1 cellular context compared by ENCODE assay signal in the genomic region with DNA sequence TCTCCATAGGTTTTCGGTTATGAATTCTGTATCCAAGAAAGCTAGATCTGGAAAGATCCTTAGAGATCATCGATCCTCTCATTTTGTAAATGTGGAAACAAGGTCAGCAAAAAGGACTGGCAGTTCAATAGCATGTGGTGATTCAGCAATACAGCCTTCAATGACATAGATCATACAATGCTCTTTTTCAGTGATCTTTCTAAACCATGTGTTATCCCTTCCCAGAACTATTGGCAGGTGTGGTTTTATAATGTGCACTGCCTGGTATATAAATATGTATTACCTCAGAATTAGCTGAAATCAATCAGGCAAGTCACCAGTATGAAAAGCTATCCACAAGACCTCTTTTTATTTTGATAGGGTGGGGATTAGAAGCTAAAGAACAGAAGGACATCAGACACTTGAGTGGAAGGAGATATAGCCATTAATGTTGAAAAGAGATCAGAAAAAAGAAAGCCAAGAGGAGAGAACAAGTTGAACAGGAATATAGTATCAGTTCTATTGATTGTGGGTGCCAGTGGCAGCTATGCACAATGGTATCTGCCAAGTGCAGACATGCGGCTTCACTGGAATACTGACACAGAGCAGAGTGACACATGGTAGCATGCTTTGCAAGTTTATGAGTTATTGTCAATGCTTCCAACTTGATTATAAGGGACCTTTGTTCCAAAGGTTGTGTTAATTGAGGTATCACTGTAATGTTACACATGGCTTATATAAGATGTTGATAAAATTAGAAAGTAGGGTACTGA.
TF ChIP-seq lines count a peak whose summit lies in the region.

No MANE protein-coding gene starts in this region.

TF ChIP-seq in HepG2, 621 proteins besides CTCF, POLR2A, EP300 and RAD21:
- no peak for TF ChIP-seq ZNF512 (CRISPR knock-in tag; IDR thresholded peaks at IDR 0.05)
- TF ChIP-seq ZMYM3 (CRISPR knock-in tag; IDR thresholded peaks at IDR 0.05): no peak
- no peak for TF ChIP-seq FIP1L1 (IDR thresholded peaks at IDR 0.05; ENCODE audit: borderline replicate concordance, insufficient read depth, low read depth, low read length)
- no peak for TF ChIP-seq PHF5A (CRISPR knock-in tag; IDR thresholded peaks at IDR 0.05; ENCODE audit: low read depth, unreplicated experiment)
